8 cellular contexts compared by ENCODE assay signal in genomic region chrX:64394874-64395567, GRCh38. TPM values are rescaled to one million over a fixed set of nuclear protein-coding genes. Genes with fewer than 3 reads are reported as not detected.
A peak's percentile ranks its signal among the peaks of the same experiment; 100 is the strongest.
DNase-seq lines count a peak whose midpoint lies in the region; TF ChIP-seq lines count a peak whose summit lies in the region.

Gene MTMR8 (minus strand): TSS chrX:64395452. CDS start chrX:64395363, 89 bp downstream.

- no peaks in the 10 kb centered on the region for H3K36me3 ChIP-seq in H7 (replicated peaks; ENCODE audit: control insufficient read depth, insufficient read depth, low read length)
- no peaks in the 10 kb centered on the region for H3K36me3 ChIP-seq in smooth muscle cell (ENCODE audit: low read depth)

- peak within 1 kb of the TSS; percentile 89 for H3K4me2 ChIP-seq in smooth muscle cell

- in situ Hi-C loops in astrocyte of the spinal cord (cut with HindIII; ENCODE audit: low sequenced_read_pairs): no loop called here

- H3K27me3 ChIP-seq in H7 (ENCODE audit: control insufficient read depth, insufficient read depth, low read length): no peaks in the 10 kb centered on the region
- no peaks in the 10 kb centered on the region for H3K27me3 ChIP-seq in smooth muscle cell (ENCODE audit: low read depth)

- H3K27ac ChIP-seq in smooth muscle cell (ENCODE audit: low read depth): no peak within 1 kb of the TSS

- DNase-seq in GDM1 (lab: John Stamatoyannopoulos, UW) (peak; percentile 30), H7 (peak; percentile 85), MV-4-11 (lab: John Stamatoyannopoulos, UW) (peak; percentile 47), T-helper 2 cell (peak; percentile 49 to 86 (median 69)), astrocyte of the spinal cord (ENCODE audit: low read depth, low spot score) (peak; percentile 0), iPS-NIHi11 (ENCODE audit: low spot score) (peak; percentile 84), smooth muscle cell (lab: John Stamatoyannopoulos, UW; ENCODE audit: unreplicated experiment) (peak; percentile 3), SIG-M5 (lab: John Stamatoyannopoulos, UW) (no peak)

- H3K4me3 ChIP-seq in H7 (ENCODE audit: insufficient read depth, low read depth, low read length): peak within 1 kb of the TSS; percentile 64
- H3K4me3 ChIP-seq in astrocyte of the spinal cord (ENCODE audit: low read depth, low read length): peak within 1 kb of the TSS; percentile 40
- H3K4me3 ChIP-seq in smooth muscle cell: peak within 1 kb of the TSS; percentile 58

- no peaks in the 10 kb centered on the region for H3F3A ChIP-seq in smooth muscle cell (ENCODE audit: low read depth)

- H4K20me1 ChIP-seq in smooth muscle cell (ENCODE audit: low read depth): no peaks in the 10 kb centered on the region

- H3K9me3 ChIP-seq in smooth muscle cell (replicated peaks; ENCODE audit: low read depth): no peaks in the 10 kb centered on the region

- no peak within 1 kb of the TSS for H3K9ac ChIP-seq in smooth muscle cell (ENCODE audit: low read depth)

- no peak for TF ChIP-seq CTCF in astrocyte of the spinal cord (IDR thresholded peaks at IDR 0.05; ENCODE audit: low read depth, low read length)
- no peak for TF ChIP-seq CTCF in smooth muscle cell (IDR thresholded peaks at IDR 0.05; ENCODE audit: borderline replicate concordance, insufficient read depth, poor library complexity, severe bottlenecking)

- WGBS in smooth muscle cell (ENCODE audit: low lambda C conversion rate): 37% methylated on average over 39 of the region's 40 CpGs

- H3K4me1 ChIP-seq in smooth muscle cell (ENCODE audit: low read depth): no peaks in the 10 kb centered on the region

- H2AFZ ChIP-seq in smooth muscle cell (ENCODE audit: low read depth): peak within 1 kb of the TSS; percentile 80

- no peaks in the 10 kb centered on the region for H3K79me2 ChIP-seq in smooth muscle cell (ENCODE audit: low read depth)

RNA-seq across cellular contexts. Expression of gene MTMR8, which starts in this region (rescaled TPM):
- 3.2 and 5.1 TPM in 2 replicates for total RNA-seq in H7 (2014; rRNA removed; shearing (Covaris generic))
- total RNA-seq in smooth muscle cell: 0.58 TPM in 1 of 2 replicates, not detected in the other
- 0.43 TPM in 1 of 2 replicates, not detected in the other for polyA plus RNA-seq in smooth muscle cell

Comparison
In these comparisons a context has a peak if more than half of its experiments do, and no peak if none do; other contexts are left out.
1. Peak in DNase-seq, H3K4me3 ChIP-seq and H3K4me2 ChIP-seq in smooth muscle cell; RNA of the gene not detected or under 1 TPM.